Comparison of ENCODE assay signal across 1 cellular context in genomic region chr3:49585261-49585755, GRCh38. TPM values are rescaled to one million over a fixed set of nuclear protein-coding genes. Genes with fewer than 3 reads are reported as not detected.
"Had no signal": no experiment of that assay in that cellular context is flagged by ENCODE, and none has a peak within 500 bp of the region (broad histone marks: within the 10 kb centered on the region; RNA-seq: fewer than 3 reads in every experiment).

No MANE protein-coding gene starts in this region.

RNA-seq across cellular contexts. Expression of gene BSN, which starts 31.0 kb away (rescaled TPM):
- polyA plus RNA-seq: naive thymus-derived CD4-positive, alpha-beta T cell had no signal
